Comparison of ENCODE assay signal across 23 cellular contexts in genomic region chr11:116697639-116698038, GRCh38.
"Had no signal": no experiment of that assay in that cellular context is flagged by ENCODE, and none has a peak within 500 bp of the region (broad histone marks: within the 10 kb centered on the region; RNA-seq: fewer than 3 reads in every experiment).

No MANE protein-coding gene starts in this region.

- H3K9ac ChIP-seq: SK-N-SH had no signal

- H3K27me3 Mint-ChIP-seq: activated naive CD4-positive, alpha-beta T cell treated with anti-CD3 and anti-CD28 coated beads, Interleukin-2, amount 50 U/mL, for 24 hours; stimulated activated naive CD8-positive, alpha-beta T cell treated with anti-CD3 and anti-CD28 coated beads, Interleukin-15, amount 100 ng/mL, for 72 hours had no signal

- DNase-seq: activated B cell treated with CpG ODN at 0.5 μM for 24 hours; activated CD8-positive, alpha-beta T cell treated with anti-CD3 and anti-CD28 coated beads, Interleukin-2, amount 10 ng/mL, durations not matched to agents 7 days and 5 days; activated gamma-delta T cell; cerebellar nuclear complex; foreskin melanocyte; glutamatergic neuron; kidney; left lung; SK-N-SH; stimulated activated CD4-positive, alpha-beta T cell treated with anti-CD3 and anti-CD28 coated beads, Interleukin-15, amount 100 ng/mL, for 24 hours; stimulated activated CD4-positive, alpha-beta T cell treated with anti-CD3 and anti-CD28 coated beads, Interleukin-2, amount 100 ng/mL, for 48 hours; stimulated activated naive CD8-positive, alpha-beta T cell treated with anti-CD3 and anti-CD28 coated beads, Interleukin-15, amount 100 ng/mL, for 72 hours; T-helper 9 cell had no signal

- H3K4me3 Mint-ChIP-seq: activated B cell treated with CpG ODN at 0.5 μM for 24 hours; activated CD8-positive, alpha-beta T cell treated with anti-CD3 and anti-CD28 coated beads, Interleukin-2, amount 10 ng/mL, durations not matched to agents 7 days and 5 days; activated naive CD4-positive, alpha-beta T cell treated with anti-CD3 and anti-CD28 coated beads, Interleukin-2, amount 50 U/mL, for 24 hours; memory B cell; stimulated activated naive CD8-positive, alpha-beta T cell treated with anti-CD3 and anti-CD28 coated beads, Interleukin-15, amount 100 ng/mL, for 72 hours; T-cell had no signal

- H3K36me3 ChIP-seq: adrenal gland, breast epithelium, left lung, prostate gland, right atrium auricular region, thoracic aorta had no signal

- H3K4me2 ChIP-seq: SK-N-SH had no signal

- H3K27ac Mint-ChIP-seq: activated B cell treated with CpG ODN at 0.5 μM for 24 hours; activated CD8-positive, alpha-beta T cell treated with anti-CD3 and anti-CD28 coated beads, Interleukin-2, amount 10 ng/mL, durations not matched to agents 7 days and 5 days; activated naive CD4-positive, alpha-beta T cell treated with anti-CD3 and anti-CD28 coated beads, Interleukin-2, amount 50 U/mL, for 24 hours; memory B cell had no signal

- H3K9me3 ChIP-seq: adrenal gland, breast epithelium, left lung, prostate gland, right atrium auricular region, SK-N-SH, thoracic aorta had no signal

- H3K9me3 Mint-ChIP-seq: activated B cell treated with CpG ODN at 0.5 μM for 24 hours; activated naive CD4-positive, alpha-beta T cell treated with anti-CD3 and anti-CD28 coated beads, Interleukin-2, amount 50 U/mL, for 24 hours; memory B cell; stimulated activated naive CD8-positive, alpha-beta T cell treated with anti-CD3 and anti-CD28 coated beads, Interleukin-15, amount 100 ng/mL, for 72 hours; T-cell had no signal

- H3K4me1 Mint-ChIP-seq: activated B cell treated with CpG ODN at 0.5 μM for 24 hours; activated naive CD4-positive, alpha-beta T cell treated with anti-CD3 and anti-CD28 coated beads, Interleukin-2, amount 50 U/mL, for 24 hours; memory B cell; stimulated activated naive CD8-positive, alpha-beta T cell treated with anti-CD3 and anti-CD28 coated beads, Interleukin-15, amount 100 ng/mL, for 72 hours; T-cell had no signal

- FAIRE-seq: astrocyte, kidney had no signal

- H3K36me3 Mint-ChIP-seq: activated naive CD4-positive, alpha-beta T cell treated with anti-CD3 and anti-CD28 coated beads, Interleukin-2, amount 50 U/mL, for 24 hours; memory B cell; T-cell had no signal

- H3K4me3 ChIP-seq: adrenal gland, breast epithelium, left lung, prostate gland, right atrium auricular region, skin epidermis, thoracic aorta had no signal

- H3K27me3 ChIP-seq: adrenal gland, right atrium auricular region had no signal

- H3K27ac ChIP-seq: adrenal gland, breast epithelium, left lung, prostate gland, right atrium auricular region, thoracic aorta had no signal

- H3K4me1 ChIP-seq: adrenal gland, breast epithelium, left lung, prostate gland, right atrium auricular region had no signal
